Comparison of ENCODE assay signal across 16 cellular contexts in the genomic region with DNA sequence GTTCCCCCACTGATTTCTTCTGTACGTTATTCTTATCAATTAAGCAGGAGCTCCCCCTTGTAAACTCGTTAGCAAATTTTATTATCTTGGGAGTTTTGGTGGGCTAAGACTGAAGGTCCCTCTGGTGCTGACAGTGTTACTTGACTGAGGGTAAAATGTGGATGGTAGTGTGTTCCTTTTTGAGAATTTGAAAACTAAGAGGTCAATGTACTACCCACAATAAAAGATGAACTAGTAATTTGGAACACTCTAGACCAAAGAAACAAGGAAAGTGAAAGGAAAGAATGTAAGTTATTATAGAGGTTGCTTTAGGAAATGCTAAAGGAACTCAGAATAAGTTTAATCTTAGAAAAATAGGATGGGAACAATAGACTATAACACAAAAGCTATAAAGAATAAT. TPM values are rescaled to one million over a fixed set of nuclear protein-coding genes. Genes with fewer than 3 reads are reported as not detected.
A peak's percentile ranks its signal among the peaks of the same experiment; 100 is the strongest.
DNase-seq lines count a peak whose midpoint lies in the region; ATAC-seq and TF ChIP-seq lines count a peak whose summit lies in the region.
"Had no signal": no experiment of that assay in that cellular context is flagged by ENCODE, and none has a peak within 500 bp of the region (broad histone marks: within the 10 kb centered on the region; RNA-seq: fewer than 3 reads in every experiment).

No MANE protein-coding gene starts in this region.

- H3K36me3 Mint-ChIP-seq in activated T-cell treated with anti-CD3 and anti-CD28 coated beads, Interleukin-2, amount 50 U/mL, for 72 hours (ENCODE audit: insufficient read depth in 2 of 2), result peaks cover 23 to 49% of the 10 kb centered on the region in 2 donors
- H3K36me3 Mint-ChIP-seq in effector memory CD8-positive, alpha-beta T cell (ENCODE audit: insufficient read depth), result peaks cover 56% of the 10 kb centered on the region
- H3K36me3 Mint-ChIP-seq in stimulated activated effector memory CD8-positive, alpha-beta T cell treated with anti-CD3 and anti-CD28 coated beads, Interleukin-12 subunit alpha, Interleukin-12 subunit beta, amount 100 ng/mL, for 72 hours, result peaks cover 86% of the 10 kb centered on the region

- H3K9ac ChIP-seq in SK-N-MC (ENCODE audit: insufficient read length), result no peak overlapping the region

- peaks cover 93% of the 10 kb centered on the region for H3K4me1 Mint-ChIP-seq in activated T-cell treated with anti-CD3 and anti-CD28 coated beads, Interleukin-2, amount 50 U/mL, for 72 hours (ENCODE audit: low read depth)
- H3K4me1 Mint-ChIP-seq in effector memory CD8-positive, alpha-beta T cell (ENCODE audit: low read depth in 2 of 2), result peaks cover 45 to 71% of the 10 kb centered on the region in 2 donors
- H3K4me1 Mint-ChIP-seq in stimulated activated effector memory CD8-positive, alpha-beta T cell treated with anti-CD3 and anti-CD28 coated beads, Interleukin-12 subunit alpha, Interleukin-12 subunit beta, amount 100 ng/mL, for 72 hours, result peaks cover 80% of the 10 kb centered on the region

- H3K27me3 Mint-ChIP-seq in activated T-cell treated with anti-CD3 and anti-CD28 coated beads, Interleukin-2, amount 50 U/mL, for 72 hours (ENCODE audit: low read depth), result no peaks in the 10 kb centered on the region
- no peaks in the 10 kb centered on the region for H3K27me3 Mint-ChIP-seq in effector memory CD8-positive, alpha-beta T cell
- H3K27me3 Mint-ChIP-seq: activated B cell treated with CpG ODN at 0.5 μM for 24 hours, naive B cell had no signal

- H3K27ac Mint-ChIP-seq in activated T-cell treated with anti-CD3 and anti-CD28 coated beads, Interleukin-2, amount 50 U/mL, for 72 hours, result peak overlapping the region; percentile 45
- H3K27ac Mint-ChIP-seq in effector memory CD8-positive, alpha-beta T cell, result peak overlapping the region; percentile 89 to 94
- peak overlapping the region; percentile 79 for H3K27ac Mint-ChIP-seq in stimulated activated effector memory CD8-positive, alpha-beta T cell treated with anti-CD3 and anti-CD28 coated beads, Interleukin-12 subunit alpha, Interleukin-12 subunit beta, amount 100 ng/mL, for 72 hours

- no peak for TF ChIP-seq CTCF in GM13976 (IDR thresholded peaks at IDR 0.05; ENCODE audit: borderline replicate concordance, control extremely low read depth, extremely low read depth, insufficient read depth, missing control alignments)

- peaks cover 7% of the 10 kb centered on the region for H3K9me3 ChIP-seq in SK-N-MC (ENCODE audit: low read depth, low read length)

- H3K4me3 Mint-ChIP-seq in activated T-cell treated with anti-CD3 and anti-CD28 coated beads, Interleukin-2, amount 50 U/mL, for 72 hours, result peak overlapping the region; percentile 7 to 64
- H3K4me3 Mint-ChIP-seq in effector memory CD8-positive, alpha-beta T cell, result peak overlapping the region; percentile 75 to 76
- H3K4me3 Mint-ChIP-seq in stimulated activated effector memory CD8-positive, alpha-beta T cell treated with anti-CD3 and anti-CD28 coated beads, Interleukin-12 subunit alpha, Interleukin-12 subunit beta, amount 100 ng/mL, for 72 hours, result peak overlapping the region; percentile 66

- peaks cover 51% of the 10 kb centered on the region for H3K36me3 ChIP-seq in SK-N-MC (ENCODE audit: insufficient read depth, low read length)

- in situ Hi-C loops in GM13976 (cut with MboI; ENCODE audit: low sequenced_read_pairs, unreplicated experiment), result no loop called here

- no peak for ATAC-seq in activated T-cell treated with anti-CD3 and anti-CD28 coated beads, Interleukin-2, amount 50 U/mL, for 72 hours (replicated peaks in 1 of 2)
- ATAC-seq in effector memory CD8-positive, alpha-beta T cell (replicated peaks), result no peak
- no peak for ATAC-seq in stimulated activated effector memory CD8-positive, alpha-beta T cell treated with anti-CD3 and anti-CD28 coated beads, Interleukin-12 subunit alpha, Interleukin-12 subunit beta, amount 100 ng/mL, for 72 hours
- ATAC-seq in HG03097 (IDR thresholded peaks at IDR 0.05; ENCODE audit: low FRiP score, unreplicated experiment) (no peak), GM21367 (IDR thresholded peaks at IDR 0.05; ENCODE audit: unreplicated experiment) (no peak)
- ATAC-seq: left ventricle myocardium superior had no signal

- H3K9me3 Mint-ChIP-seq in activated T-cell treated with anti-CD3 and anti-CD28 coated beads, Interleukin-2, amount 50 U/mL, for 72 hours, result peaks cover 5 to 16% of the 10 kb centered on the region in 2 donors
- H3K9me3 Mint-ChIP-seq in effector memory CD8-positive, alpha-beta T cell, result peaks cover 0 to 4% of the 10 kb centered on the region in 2 donors
- H3K9me3 Mint-ChIP-seq in stimulated activated effector memory CD8-positive, alpha-beta T cell treated with anti-CD3 and anti-CD28 coated beads, Interleukin-12 subunit alpha, Interleukin-12 subunit beta, amount 100 ng/mL, for 72 hours, result peaks cover 4% of the 10 kb centered on the region

- H3K27ac ChIP-seq in SK-N-MC, result 0 out of 2 replicates have a peak overlapping the region, but pooled peaks have one; percentile 40

- no peak for DNase-seq in activated T-cell treated with anti-CD3 and anti-CD28 coated beads, Interleukin-2, amount 50 U/mL, for 72 hours
- DNase-seq in activated T-cell treated with anti-CD3 and anti-CD28 coated beads, Interleukin-2, amount 50 U/mL, for 1 hour, result no peak
- DNase-seq in SK-N-MC (ENCODE audit: low read depth, low spot score) (no peak), GM13976 (ENCODE audit: low spot score) (no peak)
- DNase-seq in effector memory CD8-positive, alpha-beta T cell, result no peak
- no peak for DNase-seq in stimulated activated effector memory CD8-positive, alpha-beta T cell treated with anti-CD3 and anti-CD28 coated beads, Interleukin-12 subunit alpha, Interleukin-12 subunit beta, amount 100 ng/mL, for 72 hours (ENCODE audit: low spot score in 2 of 2)
- DNase-seq: activated B cell treated with CpG ODN at 0.5 μM for 24 hours; effector CD8-positive, alpha-beta T cell; left ventricle myocardium superior; naive B cell; NCI-H1694 treated with DMSO at 0.1 percent for 48 hours; OCI-M1 had no signal

- H3K4me3 ChIP-seq in SK-N-MC, result no peak overlapping the region
- H3K4me3 ChIP-seq: cardiac muscle cell, tibial nerve had no signal

RNA-seq across cellular contexts. Expression of a gene that starts 35.1 kb away (rescaled TPM):
- 100 to 1,000 TPM; 207 to 251 TPM for total RNA-seq in activated T-cell treated with anti-CD3 and anti-CD28 coated beads, Interleukin-2, amount 50 U/mL, for 72 hours

RNA-seq across cellular contexts. Expression of a gene that starts 40.1 kb away (rescaled TPM):
- 10 to 100 TPM; 22.9 to 30.1 TPM for total RNA-seq in activated T-cell treated with anti-CD3 and anti-CD28 coated beads, Interleukin-2, amount 50 U/mL, for 72 hours
